Comparison of ENCODE assay signal across 21 cellular contexts in genomic region chr2:37330669-37331068, GRCh38.
"Had no signal": no experiment of that assay in that cellular context is flagged by ENCODE, and none has a peak within 500 bp of the region (broad histone marks: within the 10 kb centered on the region; RNA-seq: fewer than 3 reads in every experiment).

No MANE protein-coding gene starts in this region.

- ATAC-seq: Right ventricle myocardium inferior, T-cell had no signal

- DNase-seq: KBM-7, MG63, NCI-H1092 treated with DMSO at 0.1 percent for 48 hours, NCI-H1436, NCI-H1694, NCI-H187 treated with DMSO at 0.1 percent for 48 hours, NCI-H2029 treated with DMSO at 0.1 percent for 48 hours, NCI-H2227 treated with DMSO at 0.1 percent for 48 hours, NCI-H446, NCI-H510A, NCI-H524 treated with DMSO at 0.1 percent for 48 hours, NCI-H69, NCI-H774, OCI-M1, PC-9, Peyer's patch, SHP77 treated with DMSO at 0.1 percent for 48 hours, SK-N-SH, SW 1271, T-cell had no signal
